1 cellular context compared by ENCODE assay signal in the genomic region with DNA sequence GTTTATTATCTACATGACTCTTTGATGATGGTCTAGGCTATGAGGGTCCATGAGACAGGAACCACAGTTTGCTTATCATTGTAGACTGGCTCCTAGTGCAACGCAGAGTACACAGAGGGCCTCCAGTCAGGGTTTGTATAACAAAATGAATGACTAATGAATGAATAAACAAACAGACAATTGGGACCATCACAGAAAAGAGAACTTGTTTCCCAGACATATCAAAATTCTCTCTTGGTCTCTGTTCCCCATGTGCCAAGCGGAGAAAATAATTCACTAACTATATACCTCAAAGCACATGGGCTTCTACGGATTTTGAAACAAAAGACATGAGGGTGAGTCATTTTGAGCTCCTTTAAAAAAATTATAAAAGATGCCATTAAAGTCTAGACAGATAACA.
TF ChIP-seq lines count a peak whose summit lies in the region.

No MANE protein-coding gene starts in this region.

TF ChIP-seq in endothelial cell of umbilical vein, 7 proteins besides CTCF, POLR2A, EP300 and RAD21:
- TF ChIP-seq POLR2AphosphoS5 (IDR thresholded peaks at IDR 0.05; ENCODE audit: insufficient read depth, low read depth, low read length) (no peak), FOS (IDR thresholded peaks at IDR 0.05; ENCODE audit: borderline replicate concordance, insufficient read depth, low read length) (peak; percentile 51)
